1 cellular context compared by ENCODE assay signal in the genomic region with DNA sequence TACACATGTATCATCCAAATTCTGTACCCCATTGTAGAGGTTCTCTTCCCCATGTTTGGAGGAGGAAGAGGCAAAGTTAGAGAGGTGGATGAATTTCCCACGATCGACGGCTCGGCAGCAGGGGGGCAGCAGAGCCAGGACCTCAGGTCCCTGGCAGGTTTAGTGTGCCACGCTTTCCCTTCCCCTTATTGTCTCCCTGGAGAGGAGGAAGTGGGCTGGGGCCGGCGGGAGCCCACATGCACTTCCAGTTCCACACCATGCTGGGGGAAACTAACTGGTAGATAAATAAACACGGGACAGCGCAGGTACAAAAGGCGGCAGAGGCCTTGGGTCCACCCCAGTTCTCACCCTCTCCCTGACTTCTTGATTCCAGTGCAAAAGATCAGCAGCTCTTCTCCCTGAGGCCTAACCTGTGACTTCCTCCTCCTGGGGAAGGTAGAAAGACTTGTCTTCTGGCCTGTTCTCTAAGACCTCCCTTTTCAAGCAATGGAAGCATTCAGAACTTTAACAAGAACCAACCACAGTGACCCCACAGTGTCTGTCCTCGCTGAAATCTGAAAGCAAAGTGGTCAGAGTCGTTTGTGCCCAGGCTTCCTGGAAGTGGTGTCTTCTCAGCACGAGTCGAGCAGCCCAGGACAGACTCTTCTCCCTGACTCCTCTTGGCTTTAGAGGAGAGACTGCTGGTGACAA.
TF ChIP-seq lines count a peak whose summit lies in the region.

No MANE protein-coding gene starts in this region.

TF ChIP-seq in H1, 55 proteins besides CTCF, POLR2A, EP300 and RAD21:
- TF ChIP-seq, protein P1, sequence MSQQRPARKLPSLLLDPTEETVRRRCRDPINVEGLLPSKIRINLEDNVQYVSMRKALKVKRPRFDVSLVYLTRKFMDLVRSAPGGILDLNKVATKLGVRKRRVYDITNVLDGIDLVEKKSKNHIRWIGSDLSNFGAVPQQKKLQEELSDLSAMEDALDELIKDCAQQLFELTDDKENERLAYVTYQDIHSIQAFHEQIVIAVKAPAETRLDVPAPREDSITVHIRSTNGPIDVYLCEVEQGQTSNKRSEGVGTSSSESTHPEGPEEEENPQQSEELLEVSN (IDR thresholded peaks at IDR 0.05) = no peak
- TF ChIP-seq CBX5 (IDR thresholded peaks at IDR 0.05; ENCODE audit: low read depth, low read length) = no peak
- TF ChIP-seq RBBP5 (IDR thresholded peaks at IDR 0.05; ENCODE audit: borderline replicate concordance, low read depth, low read length) = no peak
- no peak for TF ChIP-seq ASH2L (IDR thresholded peaks at IDR 0.05; ENCODE audit: low read length)
- TF ChIP-seq BACH1 (IDR thresholded peaks at IDR 0.05; ENCODE audit: low read length) = no peak
- no peak for TF ChIP-seq CREB1 (IDR thresholded peaks at IDR 0.05)
- TF ChIP-seq TEAD4 (IDR thresholded peaks at IDR 0.05; ENCODE audit: low read depth, low read length) = no peak
- TF ChIP-seq PHF8 (conservative IDR thresholded peaks at IDR 0.05; ENCODE audit: low read depth, low read length) = no peak
- no peak for TF ChIP-seq BRCA1 (IDR thresholded peaks at IDR 0.05; ENCODE audit: low read depth, low read length)
- no peak for TF ChIP-seq JUN (IDR thresholded peaks at IDR 0.05; ENCODE audit: low read depth, low read length)
